Comparison of ENCODE assay signal across 8 cellular contexts in the genomic region with DNA sequence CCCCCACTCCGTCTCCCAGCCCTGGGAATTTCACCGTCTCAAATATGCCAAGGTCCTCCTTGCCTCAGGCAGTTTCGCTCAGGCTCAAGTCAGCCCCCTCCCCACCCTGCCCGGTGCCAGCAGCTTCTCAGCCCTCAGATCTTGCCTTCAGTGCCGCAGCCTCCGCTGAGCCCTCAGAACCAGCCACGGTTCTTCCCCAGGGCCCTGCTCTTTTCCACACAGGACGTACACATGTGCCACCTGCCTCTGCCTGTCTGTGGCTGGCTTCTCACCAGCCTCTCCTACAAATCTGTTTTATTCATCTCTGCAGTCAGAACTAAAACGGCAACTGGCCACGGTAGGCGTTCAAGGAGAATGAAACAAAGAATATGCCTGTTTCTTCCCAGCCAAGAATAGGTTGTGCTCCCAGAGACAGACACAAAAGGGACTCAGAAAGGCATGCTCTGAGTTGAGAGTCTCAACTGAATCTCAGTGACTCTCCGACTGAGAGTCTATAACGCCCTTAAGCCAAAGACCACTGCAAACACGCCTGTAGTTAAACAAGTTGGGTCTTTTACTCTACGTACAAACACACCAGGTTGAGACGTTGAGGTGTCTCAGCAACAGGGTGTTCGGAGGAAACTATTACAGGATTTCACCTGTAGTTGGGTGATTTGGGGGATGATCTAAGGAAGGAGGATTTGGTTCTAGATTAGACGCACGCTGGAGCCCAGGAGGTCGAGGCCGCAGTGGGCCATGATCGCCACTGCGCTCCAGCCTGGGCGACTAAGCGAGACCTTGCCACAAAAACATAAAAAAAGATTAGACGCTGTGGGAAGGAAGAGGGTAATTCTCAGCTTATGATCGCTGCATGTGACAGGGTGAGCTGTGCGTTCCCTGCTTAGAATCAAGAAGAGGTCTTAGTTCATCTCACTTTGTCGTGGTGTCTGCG. TPM values are rescaled to one million over a fixed set of nuclear protein-coding genes. Genes with fewer than 3 reads are reported as not detected.
DNase-seq lines count a peak whose midpoint lies in the region; ATAC-seq and TF ChIP-seq lines count a peak whose summit lies in the region.

No MANE protein-coding gene starts in this region.

- H3K27ac Mint-ChIP-seq in effector memory CD8-positive, alpha-beta T cell, result peak overlapping the region; percentile 89 to 95

- peak overlapping the region; percentile 65 for H3K4me3 ChIP-seq in ovary

- peak overlapping the region; percentile 80 to 93 for H3K4me3 Mint-ChIP-seq in effector memory CD8-positive, alpha-beta T cell

- intact Hi-C loops in ovary (cut with DNase I), result loop anchor here in 1 of 4 donors (5.0 kb wide), 1 partner anchor 99 kb away; the partner anchor contains the start of genes CYSRT1 and RNF224

- no peaks in the 10 kb centered on the region for H3K9me3 Mint-ChIP-seq in effector memory CD8-positive, alpha-beta T cell

- no peak for TF ChIP-seq POLR2A in ovary (IDR thresholded peaks at IDR 0.05)

- DNase-seq in OCI-M1 (lab: John Stamatoyannopoulos, UW) (peak; percentile 52), ovary (no peak), HCEC 1CT (no peak), NCI-H2107 (lab: John Stamatoyannopoulos, UW) (no peak), DMS79 (lab: John Stamatoyannopoulos, UW) (no peak)
- DNase-seq in effector memory CD8-positive, alpha-beta T cell, result no peak

- peaks cover 0 to 6% of the 10 kb centered on the region in 2 donors for H3K9me3 ChIP-seq in ovary

- peaks cover 12% of the 10 kb centered on the region for H3K4me1 ChIP-seq in ovary (ENCODE audit: insufficient read depth)

- ATAC-seq in GM21528 (IDR thresholded peaks at IDR 0.05; ENCODE audit: low FRiP score, unreplicated experiment), result peak; percentile 21
- ATAC-seq in effector memory CD8-positive, alpha-beta T cell (replicated peaks), result peak; percentile 18
- ATAC-seq in HG03520 (IDR thresholded peaks at IDR 0.05; ENCODE audit: unreplicated experiment), result no peak

- H3K4me1 Mint-ChIP-seq in effector memory CD8-positive, alpha-beta T cell (ENCODE audit: low read depth in 2 of 2), result peaks cover 24 to 28% of the 10 kb centered on the region in 2 donors

- no peaks in the 10 kb centered on the region for H3K36me3 ChIP-seq in ovary

- TF ChIP-seq CTCF in ovary (IDR thresholded peaks at IDR 0.05), result no peak

- H3K27me3 ChIP-seq in ovary, result no peaks in the 10 kb centered on the region

- peaks cover 0 to 6% of the 10 kb centered on the region in 2 donors for H3K27me3 Mint-ChIP-seq in effector memory CD8-positive, alpha-beta T cell

- TF ChIP-seq EP300 in ovary (IDR thresholded peaks at IDR 0.05), result no peak

- peaks cover 22% of the 10 kb centered on the region for H3K36me3 Mint-ChIP-seq in effector memory CD8-positive, alpha-beta T cell (ENCODE audit: insufficient read depth)

- H3K27ac ChIP-seq in ovary, result no peak overlapping the region

- 60 to 72% (median 63%) methylated on average over 30 of the region's 30 CpGs for WGBS in ovary, 3 donors

RNA-seq across cellular contexts. Expression of gene GRIN1, which starts 10.5 kb away (rescaled TPM):
- total RNA-seq in ovary, result under 1 TPM in 1 of 7 donors, not detected in 6; 0.15 TPM
- polyA plus RNA-seq in ovary, result not detected

RNA-seq across cellular contexts. Expression of gene DPP7, which starts 13.9 kb away (rescaled TPM):
- total RNA-seq in ovary, result 100 to 1,000 TPM in 2 of 7 donors, 10 to 100 TPM in 5; 39.8 to 117 (median 95.6) TPM
- polyA plus RNA-seq in ovary, result 10 to 100 TPM in 1 of 2 donors, 1 to 10 TPM in 1; 3.0 to 88.7 TPM

RNA-seq across cellular contexts. Expression of gene LRRC26, which starts 41.4 kb away (rescaled TPM):
- total RNA-seq in ovary, result 1 to 10 TPM in 1 of 7 donors, under 1 TPM in 1, not detected in 5; 0.23 to 3.0 TPM
- not detected for polyA plus RNA-seq in ovary

RNA-seq across cellular contexts. Expression of gene MAN1B1, which starts 41.6 kb away (rescaled TPM):
- 10 to 100 TPM; 30.2 to 55.1 (median 38.6) TPM for total RNA-seq in ovary
- 100 to 1,000 TPM in 1 of 2 donors, 10 to 100 TPM in 1; 44.0 to 109 TPM for polyA plus RNA-seq in ovary

RNA-seq across cellular contexts. Expression of gene TMEM210, which starts 43.4 kb away (rescaled TPM):
- total RNA-seq in ovary, result not detected
- not detected for polyA plus RNA-seq in ovary
